ENCODE assay signal across 15 cellular contexts in genomic region chr15:31268911-31269784, GRCh38. TPM values are rescaled to one million over a fixed set of nuclear protein-coding genes. Genes with fewer than 3 reads are reported as not detected.
DNase-seq lines count a peak whose midpoint lies in the region; ATAC-seq, FAIRE-seq and TF ChIP-seq lines count a peak whose summit lies in the region.
"Had no signal": no experiment of that assay in that cellular context is flagged by ENCODE, and none has a peak within 500 bp of the region (broad histone marks: within the 10 kb centered on the region; RNA-seq: fewer than 3 reads in every experiment).

No MANE protein-coding gene starts in this region.

- H3K27ac Mint-ChIP-seq in T-cell: peak overlapping the region; percentile 63 to 96

- H3K4me3 ChIP-seq in mucosa of rectum (ENCODE audit: low read length in 2 of 2) (peak overlapping the region; percentile 8 to 22), vagina (no peak overlapping the region)
- H3K4me3 ChIP-seq: psoas muscle had no signal

- no peaks in the 10 kb centered on the region for H3K9me3 Mint-ChIP-seq in T-cell
- H3K9me3 Mint-ChIP-seq: CD8-positive, alpha-beta T cell had no signal

- no peak for FAIRE-seq in frontal cortex (lab: Jason Lieb, UNC)

- no peaks in the 10 kb centered on the region for H3K36me3 ChIP-seq in mucosa of rectum (ENCODE audit: control insufficient read depth in 2 of 2, insufficient read depth in 2 of 2, low read length in 2 of 2)
- no peaks in the 10 kb centered on the region for H3K36me3 ChIP-seq in vagina

- H3K27me3 Mint-ChIP-seq in T-cell: no peaks in the 10 kb centered on the region

- peak; percentile 57 for DNase-seq in cardiac septum (ENCODE audit: low spot score)
- no peak for DNase-seq in left ventricle myocardium superior
- DNase-seq in T-cell: peak in 3 of 34 experiments; percentile 2 to 24 (median 9)
- DNase-seq in vagina (ENCODE audit: extremely low spot score in 2 of 2): peak; percentile 70 to 83
- no peak for DNase-seq in NCI-H2081 treated with DMSO at 0.1 percent for 48 hours (lab: John Stamatoyannopoulos, UW)
- DNase-seq in MV-4-11 (lab: John Stamatoyannopoulos, UW): no peak
- no peak for DNase-seq in frontal cortex (ENCODE audit: low spot score in 2 of 2)
- DNase-seq: central memory CD4-positive, alpha-beta T cell; mesenchymal stem cell; RPMI8226; stimulated activated naive CD8-positive, alpha-beta T cell treated with anti-CD3 and anti-CD28 coated beads, Interleukin-15, Interleukin-2, amounts not matched to agents 100 U/mL and 50 U/mL, for 24 hours had no signal

- intact Hi-C loops in cardiac septum (cut with DNase I): loop anchor here (5.0 kb wide), 1 partner anchor 48 kb away; no protein-coding TSS in a partner anchor
- intact Hi-C loops in left ventricle myocardium superior (cut with micrococcal nuclease): no loop called here
- intact Hi-C loops in vagina (cut with DNase I): no loop called here

- ATAC-seq in left ventricle myocardium superior: no peak
- ATAC-seq in T-cell (replicated peaks in 1 of 4): no peak
- ATAC-seq: CD8-positive, alpha-beta T cell; esophagus mucosa; stimulated activated naive CD8-positive, alpha-beta T cell treated with anti-CD3 and anti-CD28 coated beads, Interleukin-15, Interleukin-2, amounts not matched to agents 100 U/mL and 50 U/mL, for 24 hours had no signal

- no peaks in the 10 kb centered on the region for H3K36me3 Mint-ChIP-seq in T-cell
- H3K36me3 Mint-ChIP-seq: CD8-positive, alpha-beta T cell had no signal

- no peak overlapping the region for H3K4me3 Mint-ChIP-seq in T-cell
- H3K4me3 Mint-ChIP-seq: CD8-positive, alpha-beta T cell had no signal

- H3K9ac ChIP-seq in mucosa of rectum (ENCODE audit: low read depth in 1 of 2, low read length in 2 of 2): peak overlapping the region; percentile 24 to 40

- H3K4me1 ChIP-seq in mucosa of rectum (ENCODE audit: control insufficient read depth in 2 of 2, insufficient read depth in 2 of 2, low read length in 2 of 2): peaks cover 72 to 87% of the 10 kb centered on the region in 2 donors
- H3K4me1 ChIP-seq in vagina: peaks cover 20% of the 10 kb centered on the region

- CTCF ChIA-PET in T-cell (lab: Charles Lee): no interaction called here

- H3K9me3 ChIP-seq in mucosa of rectum (ENCODE audit: control insufficient read depth in 2 of 2, low read length in 2 of 2) (no peaks in the 10 kb centered on the region), vagina (no peaks in the 10 kb centered on the region)
- H3K9me3 ChIP-seq: psoas muscle had no signal

- peak overlapping the region; percentile 65 to 77 for H3K27ac ChIP-seq in mucosa of rectum (ENCODE audit: low read depth in 2 of 2, low read length in 2 of 2)
- H3K27ac ChIP-seq in vagina: no peak overlapping the region
- H3K27ac ChIP-seq: psoas muscle had no signal

- no peak for TF ChIP-seq CTCF in vagina (IDR thresholded peaks at IDR 0.05)

- no peak for TF ChIP-seq POLR2A in vagina (IDR thresholded peaks at IDR 0.05)

- peaks cover 69 to 83% (median 83%) of the 10 kb centered on the region in 3 donors for H3K4me1 Mint-ChIP-seq in T-cell

- POLR2A ChIA-PET in T-cell (lab: Charles Lee): interaction anchor here in 1 of 2 donors (0.6 kb wide), 1 partner anchor 200 kb away, joined by 3 read pairs; no protein-coding TSS in a partner anchor

- H3K27me3 ChIP-seq in mucosa of rectum (ENCODE audit: control insufficient read depth in 2 of 2, insufficient read depth in 2 of 2, low read length in 2 of 2): no peaks in the 10 kb centered on the region
- H3K27me3 ChIP-seq in vagina: no peaks in the 10 kb centered on the region

RNA-seq across cellular contexts. Expression of gene KLF13, which starts 57.5 kb away (rescaled TPM):
- total RNA-seq in cardiac septum: 35.7 TPM
- 85.3 TPM for total RNA-seq in left ventricle myocardium superior
- total RNA-seq in T-cell: 100 to 1,000 TPM; 218 to 327 (median 288) TPM
- total RNA-seq in vagina: 30.9 TPM
- total RNA-seq in frontal cortex: 45.2 TPM

Comparison
In these comparisons a context has a peak if more than half of its experiments do, and no peak if none do; other contexts are left out.
1. DNase-seq: peak in cardiac septum (single experiment) and vagina (2 of 2); none in left ventricle myocardium superior (single experiment), NCI-H2081 treated with DMSO at 0.1 percent for 48 hours (single experiment), MV-4-11 (single experiment) and frontal cortex (0 of 2).
2. H3K4me3 ChIP-seq: peak in mucosa of rectum (2 of 2); none in vagina (0 of 2).